ENCODE assay signal across 8 cellular contexts in the genomic region with DNA sequence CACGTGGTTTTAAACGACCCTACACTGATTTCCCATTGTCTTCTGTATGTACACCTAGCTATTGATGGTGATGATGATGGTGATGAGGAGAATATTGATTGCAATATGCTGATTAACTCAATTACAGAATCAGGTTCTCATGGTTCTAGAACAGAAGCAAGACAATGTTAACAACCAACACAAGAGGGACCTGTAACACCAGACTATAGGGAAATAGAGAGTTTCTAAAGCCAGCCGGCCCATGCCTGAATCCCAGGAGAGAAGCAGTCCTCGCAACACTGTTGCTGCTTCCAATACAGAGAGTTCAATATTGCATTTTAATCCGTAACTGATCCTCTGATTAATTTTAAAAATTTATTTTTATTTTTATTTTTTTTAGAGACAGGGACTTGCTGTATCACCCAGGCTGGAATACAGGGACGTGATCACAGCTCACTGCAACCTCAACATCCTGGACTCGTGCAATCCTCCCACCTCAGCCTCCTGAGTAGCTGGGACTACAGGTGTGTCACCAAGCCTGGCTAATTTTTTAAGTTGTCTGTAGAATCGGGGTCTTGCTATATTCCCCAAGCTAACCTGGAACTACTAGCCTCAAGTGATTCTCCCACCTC.
A peak's percentile ranks its signal among the peaks of the same experiment; 100 is the strongest.
DNase-seq lines count a peak whose midpoint lies in the region; ATAC-seq, FAIRE-seq and TF ChIP-seq lines count a peak whose summit lies in the region.

No MANE protein-coding gene starts in this region.

- no peak overlapping the region for H3K4me3 ChIP-seq in epithelial cell of esophagus (ENCODE audit: low read length)

- H3K4me3 Mint-ChIP-seq in nephron = no peak overlapping the region

- DNase-seq in DMS79 (lab: John Stamatoyannopoulos, UW) (peak; percentile 29), HuH-7.5 (ENCODE audit: low spot score) (peak; percentile 11), RCC 7860 (ENCODE audit: low spot score) (peak; percentile 62), epithelial cell of esophagus (ENCODE audit: low read depth) (peak; percentile 66), NCI-H128 (lab: John Stamatoyannopoulos, UW; ENCODE audit: unreplicated experiment) (no peak)

- H3K27ac Mint-ChIP-seq in nephron = no peak overlapping the region

- peak; percentile 55 for FAIRE-seq in RCC 7860 (lab: Jason Lieb, UNC)

- peaks cover 15% of the 10 kb centered on the region for H3K4me1 Mint-ChIP-seq in nephron

- no peaks in the 10 kb centered on the region for H3K9me3 Mint-ChIP-seq in nephron

- no peaks in the 10 kb centered on the region for H3K36me3 Mint-ChIP-seq in nephron (ENCODE audit: low read depth)

- TF ChIP-seq CTCF in epithelial cell of esophagus (IDR thresholded peaks at IDR 0.05; ENCODE audit: insufficient read depth, low read depth, low read length, missing control alignments) (peak; percentile 63), nephron (IDR thresholded peaks at IDR 0.05; ENCODE audit: unreplicated experiment in 3 of 3) (peak; percentile 55 to 61 (median 60))

- ATAC-seq in HG02973 (IDR thresholded peaks at IDR 0.05; ENCODE audit: unreplicated experiment) (no peak), HG03139 (IDR thresholded peaks at IDR 0.05; ENCODE audit: unreplicated experiment) (no peak)

- peaks cover 20% of the 10 kb centered on the region for H3K27me3 Mint-ChIP-seq in nephron (ENCODE audit: low read depth)
